ENCODE assay signal across 16 cellular contexts in genomic region chr16:49470550-49470949, GRCh38.
"Had no signal": no experiment of that assay in that cellular context is flagged by ENCODE, and none has a peak within 500 bp of the region (broad histone marks: within the 10 kb centered on the region; RNA-seq: fewer than 3 reads in every experiment).

No MANE protein-coding gene starts in this region.

- H3K4me1 ChIP-seq: heart left ventricle, SJCRH30, tibial nerve had no signal

- H3K27me3 ChIP-seq: heart left ventricle, SJCRH30, tibial nerve had no signal

- H3K4me3 ChIP-seq: cardiac muscle cell, heart left ventricle, mucosa of descending colon, SJCRH30, tibial nerve had no signal

- H3K9me3 ChIP-seq: heart left ventricle, mucosa of descending colon, SJCRH30, tibial nerve had no signal

- H3K36me3 ChIP-seq: cardiac muscle cell, heart left ventricle, SJCRH30, tibial nerve had no signal

- ATAC-seq: activated naive CD4-positive, alpha-beta T cell treated with anti-CD3 and anti-CD28 coated beads, Interleukin-2, amount 50 U/mL, for 72 hours; heart left ventricle; left colon; mucosa of descending colon; naive thymus-derived CD4-positive, alpha-beta T cell had no signal

- H3K27ac ChIP-seq: cardiac muscle cell, heart left ventricle, SJCRH30, tibial nerve had no signal

- DNase-seq: activated B cell treated with CpG ODN at 0.5 μM for 24 hours; activated gamma-delta T cell; cortex of kidney; effector memory CD4-positive, alpha-beta T cell; foreskin melanocyte; left colon; mucosa of descending colon; SJCRH30; stimulated activated CD4-positive, alpha-beta T cell treated with anti-CD3 and anti-CD28 coated beads, Interleukin-2, amount 100 ng/mL, for 48 hours; stimulated activated naive CD4-positive, alpha-beta T cell; substantia nigra had no signal
